1 cellular context compared by ENCODE assay signal in the genomic region with DNA sequence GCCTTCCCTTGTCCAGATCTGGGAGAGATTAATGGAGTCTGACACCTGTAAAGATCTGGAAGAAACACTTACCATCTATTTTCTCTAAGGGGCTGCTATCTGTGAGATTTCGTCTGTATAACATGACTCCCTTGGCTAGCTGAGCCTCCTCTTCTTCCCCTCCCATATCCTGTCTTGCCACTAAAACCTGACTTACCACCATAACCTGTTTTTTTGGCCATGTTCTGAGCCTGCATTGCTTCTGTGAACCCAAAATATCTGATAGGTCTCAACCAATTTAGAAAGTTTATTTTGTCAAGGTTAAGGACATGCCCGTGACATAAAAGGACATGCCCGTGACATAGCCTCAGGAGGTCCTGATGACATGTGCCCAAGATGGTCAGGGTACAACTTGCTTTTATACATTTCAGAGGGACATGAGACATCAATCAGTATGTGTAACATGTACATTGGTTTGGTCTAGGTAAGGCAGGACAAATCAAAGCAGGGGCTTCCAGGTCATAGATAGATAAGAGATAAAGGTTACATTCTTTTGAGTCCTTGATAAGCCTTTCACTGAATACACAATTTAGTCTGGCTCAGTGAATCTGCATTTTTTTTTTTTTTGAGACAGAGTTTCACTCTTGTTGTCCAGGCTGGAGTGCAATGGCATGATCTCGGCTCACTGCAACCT.
TF ChIP-seq lines count a peak whose summit lies in the region.

No MANE protein-coding gene starts in this region.

TF ChIP-seq in HepG2, 621 proteins besides CTCF, POLR2A, EP300 and RAD21:
- 0 out of 2 replicates have a peak, but pooled peaks have one; percentile 25 for TF ChIP-seq ZSCAN5A (CRISPR knock-in tag; IDR thresholded peaks at IDR 0.05; ENCODE audit: borderline replicate concordance)
- no peak for TF ChIP-seq FOXK2 (IDR thresholded peaks at IDR 0.05)
- no peak for TF ChIP-seq PTBP1 (IDR thresholded peaks at IDR 0.05; ENCODE audit: low read depth, low read length, poor library complexity, severe bottlenecking)
- TF ChIP-seq MAZ (IDR thresholded peaks at IDR 0.05; ENCODE audit: borderline replicate concordance, low read depth, low read length), result no peak
- TF ChIP-seq MAZ (CRISPR knock-in tag; IDR thresholded peaks at IDR 0.05; ENCODE audit: low read depth), result no peak
- 0 out of 2 replicates have a peak, but pooled peaks have one; percentile 24 for TF ChIP-seq NR2F6 (IDR thresholded peaks at IDR 0.05)
- 0 out of 2 replicates have a peak, but pooled peaks have one; percentile 18 for TF ChIP-seq NR2F6 (CRISPR knock-in tag; IDR thresholded peaks at IDR 0.05)
- TF ChIP-seq ZNF550 (CRISPR knock-in tag; IDR thresholded peaks at IDR 0.05; ENCODE audit: borderline replicate concordance), result no peak
- no peak for TF ChIP-seq FOXA1 (IDR thresholded peaks at IDR 0.05)
- 0 out of 2 replicates have a peak, but pooled peaks have one; percentile 13 for TF ChIP-seq FOXA1 (CRISPR knock-in tag; IDR thresholded peaks at IDR 0.05)
- TF ChIP-seq, protein P1, sequence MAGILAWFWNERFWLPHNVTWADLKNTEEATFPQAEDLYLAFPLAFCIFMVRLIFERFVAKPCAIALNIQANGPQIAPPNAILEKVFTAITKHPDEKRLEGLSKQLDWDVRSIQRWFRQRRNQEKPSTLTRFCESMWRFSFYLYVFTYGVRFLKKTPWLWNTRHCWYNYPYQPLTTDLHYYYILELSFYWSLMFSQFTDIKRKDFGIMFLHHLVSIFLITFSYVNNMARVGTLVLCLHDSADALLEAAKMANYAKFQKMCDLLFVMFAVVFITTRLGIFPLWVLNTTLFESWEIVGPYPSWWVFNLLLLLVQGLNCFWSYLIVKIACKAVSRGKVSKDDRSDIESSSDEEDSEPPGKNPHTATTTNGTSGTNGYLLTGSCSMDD (CRISPR knock-in tag; IDR thresholded peaks at IDR 0.05), result no peak
- TF ChIP-seq RBFOX2 (IDR thresholded peaks at IDR 0.05; ENCODE audit: low read depth, low read length), result 0 out of 2 replicates have a peak, but pooled peaks have one; percentile 20
- no peak for TF ChIP-seq SP140L (CRISPR knock-in tag; IDR thresholded peaks at IDR 0.05; ENCODE audit: borderline replicate concordance)
- no peak for TF ChIP-seq ERF (CRISPR knock-in tag; IDR thresholded peaks at IDR 0.05)
- no peak for TF ChIP-seq SOX6 (IDR thresholded peaks at IDR 0.05)
- peak; percentile 20; the same call in 1 of the 2 replicates for TF ChIP-seq SOX6 (CRISPR knock-in tag; IDR thresholded peaks at IDR 0.05)
- no peak for TF ChIP-seq ELF4 (CRISPR knock-in tag; IDR thresholded peaks at IDR 0.05; ENCODE audit: borderline replicate concordance)
- TF ChIP-seq ZNF350 (CRISPR knock-in tag; IDR thresholded peaks at IDR 0.05; ENCODE audit: borderline replicate concordance, low read depth), result no peak
- no peak for TF ChIP-seq ARNTL (CRISPR knock-in tag; IDR thresholded peaks at IDR 0.05)
- no peak for TF ChIP-seq SMYD3 (CRISPR knock-in tag; IDR thresholded peaks at IDR 0.05)
- no peak for TF ChIP-seq MEIS2 (CRISPR knock-in tag; IDR thresholded peaks at IDR 0.05)
- no peak for TF ChIP-seq ZNF432 (CRISPR knock-in tag; IDR thresholded peaks at IDR 0.05; ENCODE audit: borderline replicate concordance)
- TF ChIP-seq SOX13 (IDR thresholded peaks at IDR 0.05), result no peak
- peak in 1 of 2 experiments; percentile 30; a peak in 1 of 4 replicates for TF ChIP-seq SOX13 (CRISPR knock-in tag; conservative IDR thresholded peaks at IDR 0.05 in 1 of 2, IDR thresholded peaks at IDR 0.05 in 1 of 2)
- no peak for TF ChIP-seq RBAK (CRISPR knock-in tag; IDR thresholded peaks at IDR 0.05)
- 0 out of 2 replicates have a peak, but pooled peaks have one; percentile 61 for TF ChIP-seq TARDBP (CRISPR knock-in tag; IDR thresholded peaks at IDR 0.05)
- no peak for TF ChIP-seq DPF2 (CRISPR knock-in tag; IDR thresholded peaks at IDR 0.05; ENCODE audit: borderline replicate concordance, low read depth)
- no peak for TF ChIP-seq KLF12 (CRISPR knock-in tag; IDR thresholded peaks at IDR 0.05; ENCODE audit: borderline replicate concordance)
- TF ChIP-seq KDM3A (CRISPR knock-in tag; IDR thresholded peaks at IDR 0.05; ENCODE audit: low read depth), result no peak
- TF ChIP-seq POLR2AphosphoS5 (IDR thresholded peaks at IDR 0.05; ENCODE audit: low read depth, low read length), result peak; percentile 25; the same call in 1 of the 2 replicates
- no peak for TF ChIP-seq RNF2 (conservative IDR thresholded peaks at IDR 0.05; ENCODE audit: low read depth)
- no peak for TF ChIP-seq NR3C1 (CRISPR knock-in tag; IDR thresholded peaks at IDR 0.05)
- no peak for TF ChIP-seq KAT7 (CRISPR knock-in tag; IDR thresholded peaks at IDR 0.05; ENCODE audit: borderline replicate concordance)
- TF ChIP-seq HDAC2 (CRISPR knock-in tag; IDR thresholded peaks at IDR 0.05), result 0 out of 2 replicates have a peak, but pooled peaks have one; percentile 38
- TF ChIP-seq TBX2 (CRISPR knock-in tag; IDR thresholded peaks at IDR 0.05; ENCODE audit: borderline replicate concordance), result peak; percentile 16; the same call in 1 of the 2 replicates
- no peak for TF ChIP-seq TAF15 (IDR thresholded peaks at IDR 0.05; ENCODE audit: low read depth, low read length, poor library complexity, severe bottlenecking)
- TF ChIP-seq, protein P2, sequence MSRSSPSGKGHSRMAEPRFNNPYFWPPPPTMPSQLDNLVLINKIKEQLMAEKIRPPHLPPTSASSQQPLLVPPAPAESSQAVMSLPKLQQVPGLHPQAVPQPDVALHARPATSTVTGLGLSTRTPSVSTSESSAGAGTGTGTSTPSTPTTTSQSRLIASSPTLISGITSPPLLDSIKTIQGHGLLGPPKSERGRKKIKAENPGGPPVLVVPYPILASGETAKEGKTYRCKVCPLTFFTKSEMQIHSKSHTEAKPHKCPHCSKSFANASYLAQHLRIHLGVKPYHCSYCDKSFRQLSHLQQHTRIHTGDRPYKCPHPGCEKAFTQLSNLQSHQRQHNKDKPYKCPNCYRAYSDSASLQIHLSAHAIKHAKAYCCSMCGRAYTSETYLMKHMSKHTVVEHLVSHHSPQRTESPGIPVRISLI (CRISPR knock-in tag; IDR thresholded peaks at IDR 0.05; ENCODE audit: borderline replicate concordance), result peak; percentile 64; the same call in 1 of the 2 replicates
- TF ChIP-seq NFIC (IDR thresholded peaks at IDR 0.05; ENCODE audit: low read length), result no peak
- peak; percentile 95 for TF ChIP-seq GFI1 (CRISPR knock-in tag; IDR thresholded peaks at IDR 0.05; ENCODE audit: borderline replicate concordance)
- no peak for TF ChIP-seq RERE (CRISPR knock-in tag; IDR thresholded peaks at IDR 0.05; ENCODE audit: low read depth)
- no peak for TF ChIP-seq POLR2AphosphoS2 (IDR thresholded peaks at IDR 0.05; ENCODE audit: low read depth, low read length)
- no peak for TF ChIP-seq ZNF24 (IDR thresholded peaks at IDR 0.05)
- TF ChIP-seq, protein P3, sequence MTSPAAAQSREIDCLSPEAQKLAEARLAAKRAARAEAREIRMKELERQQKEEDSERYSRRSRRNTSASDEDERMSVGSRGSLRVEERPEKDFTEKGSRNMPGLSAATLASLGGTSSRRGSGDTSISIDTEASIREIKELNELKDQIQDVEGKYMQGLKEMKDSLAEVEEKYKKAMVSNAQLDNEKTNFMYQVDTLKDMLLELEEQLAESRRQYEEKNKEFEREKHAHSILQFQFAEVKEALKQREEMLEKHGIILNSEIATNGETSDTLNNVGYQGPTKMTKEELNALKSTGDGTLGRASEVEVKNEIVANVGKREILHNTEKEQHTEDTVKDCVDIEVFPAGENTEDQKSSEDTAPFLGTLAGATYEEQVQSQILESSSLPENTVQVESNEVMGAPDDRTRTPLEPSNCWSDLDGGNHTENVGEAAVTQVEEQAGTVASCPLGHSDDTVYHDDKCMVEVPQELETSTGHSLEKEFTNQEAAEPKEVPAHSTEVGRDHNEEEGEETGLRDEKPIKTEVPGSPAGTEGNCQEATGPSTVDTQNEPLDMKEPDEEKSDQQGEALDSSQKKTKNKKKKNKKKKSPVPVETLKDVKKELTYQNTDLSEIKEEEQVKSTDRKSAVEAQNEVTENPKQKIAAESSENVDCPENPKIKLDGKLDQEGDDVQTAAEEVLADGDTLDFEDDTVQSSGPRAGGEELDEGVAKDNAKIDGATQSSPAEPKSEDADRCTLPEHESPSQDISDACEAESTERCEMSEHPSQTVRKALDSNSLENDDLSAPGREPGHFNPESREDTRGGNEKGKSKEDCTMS (CRISPR knock-in tag; conservative IDR thresholded peaks at IDR 0.05), result no peak
- peak; percentile 39; the same call in 1 of the 2 replicates for TF ChIP-seq TCF7 (IDR thresholded peaks at IDR 0.05; ENCODE audit: low read depth)
- TF ChIP-seq HMG20B (CRISPR knock-in tag; conservative IDR thresholded peaks at IDR 0.05), result peak; percentile 77
- no peak for TF ChIP-seq TCF7L2 (IDR thresholded peaks at IDR 0.05; ENCODE audit: low read depth, low read length)
- peak; percentile 41; the same call in 1 of the 2 replicates for TF ChIP-seq NCOA2 (CRISPR knock-in tag; IDR thresholded peaks at IDR 0.05)
